ENCODE assay signal across 18 cellular contexts in genomic region chr5:73464016-73464745, GRCh38. TPM values are rescaled to one million over a fixed set of nuclear protein-coding genes. Genes with fewer than 3 reads are reported as not detected.
DNase-seq lines count a peak whose midpoint lies in the region; TF ChIP-seq lines count a peak whose summit lies in the region.
"Had no signal": no experiment of that assay in that cellular context is flagged by ENCODE, and none has a peak within 500 bp of the region (broad histone marks: within the 10 kb centered on the region; RNA-seq: fewer than 3 reads in every experiment).

No MANE protein-coding gene starts in this region.

- DNase-seq in Daoy (ENCODE audit: low read depth) (peak; percentile 35), SK-N-SH (no peak), fibroblast of the aortic adventitia (ENCODE audit: low read depth) (peak; percentile 96), osteocyte (ENCODE audit: extremely low spot score, unreplicated experiment) (peak; percentile 11), EL (no peak), brain microvascular endothelial cell (no peak), NOMO-1 (lab: John Stamatoyannopoulos, UW; ENCODE audit: unreplicated experiment in 2 of 2) (no peak)
- DNase-seq in activated T-helper 1 cell treated with anti-CD3 and anti-CD28 coated beads, Interleukin-12 subunit alpha, Interleukin-12 subunit beta, Interleukin-2, Interleukin-4 antibody, amounts not matched to agents 30 ng/mL and 10 ng/mL and 1 ng/mL, durations not matched to agents 14 hours and 24 hours and 36 hours (ENCODE audit: low spot score) = no peak
- DNase-seq: activated CD8-positive, alpha-beta memory T cell treated with anti-CD3 and anti-CD28 coated beads, Interleukin-2, amount 50 U/mL, for 4 hours; activated naive CD4-positive, alpha-beta T cell treated with anti-CD3 and anti-CD28 coated beads, Interleukin-2, amount 10 ng/mL, durations not matched to agents 7 days and 5 days; central memory CD4-positive, alpha-beta T cell; DMS79 treated with DMSO at 0.1 percent for 48 hours; NCI-H2081 treated with DMSO at 0.1 percent for 48 hours; posterior cingulate gyrus had no signal

- CTCF ChIA-PET in SK-N-SH (lab: Yijun Ruan, JAX) = interaction anchor here (1.2 to 3.9 kb wide), 4 partner anchors 10 to 248 kb away, joined by 3 to 39 read pairs (median 14); no protein-coding TSS in a partner anchor

- H3K36me3 ChIP-seq in SK-N-SH (replicated peaks in 1 of 2; ENCODE audit: control insufficient read depth in 1 of 2, insufficient read depth in 2 of 2, low read length in 1 of 2) = no peaks in the 10 kb centered on the region
- H3K36me3 ChIP-seq in brain microvascular endothelial cell (replicated peaks) = no peaks in the 10 kb centered on the region
- H3K36me3 ChIP-seq: tibial nerve had no signal

- H3K27me3 Mint-ChIP-seq in osteocyte (ENCODE audit: unreplicated experiment) = peaks cover 21% of the 10 kb centered on the region
- peaks cover 16% of the 10 kb centered on the region for H3K27me3 Mint-ChIP-seq in activated T-helper 1 cell treated with anti-CD3 and anti-CD28 coated beads, Interleukin-12 subunit alpha, Interleukin-12 subunit beta, Interleukin-2, Interleukin-4 antibody, amounts not matched to agents 30 ng/mL and 10 ng/mL and 1 ng/mL, durations not matched to agents 14 hours and 24 hours and 36 hours (ENCODE audit: insufficient read depth)

- in situ Hi-C loops in brain microvascular endothelial cell (cut with HindIII; ENCODE audit: low pct_ligation_motif_present, low sequenced_read_pairs) = no loop called here

- H3K9ac ChIP-seq in SK-N-SH = no peak overlapping the region

- no peak overlapping the region for H3K27ac ChIP-seq in SK-N-SH (ENCODE audit: low read depth in 2 of 2, low read length in 1 of 2)
- no peak overlapping the region for H3K27ac ChIP-seq in brain microvascular endothelial cell
- H3K27ac ChIP-seq: C4-2B, VCaP had no signal

- H3K27ac Mint-ChIP-seq in osteocyte (ENCODE audit: unreplicated experiment) = no peak overlapping the region
- H3K27ac Mint-ChIP-seq in activated T-helper 1 cell treated with anti-CD3 and anti-CD28 coated beads, Interleukin-12 subunit alpha, Interleukin-12 subunit beta, Interleukin-2, Interleukin-4 antibody, amounts not matched to agents 30 ng/mL and 10 ng/mL and 1 ng/mL, durations not matched to agents 14 hours and 24 hours and 36 hours = no peak overlapping the region
- H3K27ac Mint-ChIP-seq: activated naive CD4-positive, alpha-beta T cell treated with anti-CD3 and anti-CD28 coated beads, Interleukin-2, amount 10 ng/mL, durations not matched to agents 7 days and 5 days; mesothelial cell of epicardium had no signal

- H3K9me3 Mint-ChIP-seq in osteocyte (ENCODE audit: unreplicated experiment) = no peaks in the 10 kb centered on the region
- no peaks in the 10 kb centered on the region for H3K9me3 Mint-ChIP-seq in activated T-helper 1 cell treated with anti-CD3 and anti-CD28 coated beads, Interleukin-12 subunit alpha, Interleukin-12 subunit beta, Interleukin-2, Interleukin-4 antibody, amounts not matched to agents 30 ng/mL and 10 ng/mL and 1 ng/mL, durations not matched to agents 14 hours and 24 hours and 36 hours
- H3K9me3 Mint-ChIP-seq: activated naive CD4-positive, alpha-beta T cell treated with anti-CD3 and anti-CD28 coated beads, Interleukin-2, amount 10 ng/mL, durations not matched to agents 7 days and 5 days; mesothelial cell of epicardium had no signal

- H3K4me3 ChIP-seq in SK-N-SH (ENCODE audit: low read depth in 2 of 2, low read length in 1 of 2) = no peak overlapping the region
- no peak overlapping the region for H3K4me3 ChIP-seq in fibroblast of the aortic adventitia (ENCODE audit: low read depth, low read length)
- H3K4me3 ChIP-seq in brain microvascular endothelial cell (ENCODE audit: low read depth, low read length) = no peak overlapping the region
- H3K4me3 ChIP-seq: tibial nerve had no signal

- no peak overlapping the region for H3K4me2 ChIP-seq in SK-N-SH

- no peak for TF ChIP-seq RAD21 in SK-N-SH (IDR thresholded peaks at IDR 0.05; ENCODE audit: low read length)

- POLR2A ChIA-PET in SK-N-SH (lab: Yijun Ruan, JAX) = no interaction called here

- no peaks in the 10 kb centered on the region for H3K79me2 ChIP-seq in SK-N-SH (ENCODE audit: insufficient read depth)

- TF ChIP-seq CTCF in SK-N-SH (IDR thresholded peaks at IDR 0.05) = no peak
- no peak for TF ChIP-seq CTCF in fibroblast of the aortic adventitia (IDR thresholded peaks at IDR 0.05; ENCODE audit: insufficient read depth, low read length)
- TF ChIP-seq CTCF in osteocyte (IDR thresholded peaks at IDR 0.05) = no peak
- no peak for TF ChIP-seq CTCF in brain microvascular endothelial cell (IDR thresholded peaks at IDR 0.05; ENCODE audit: low read depth, low read length, missing control alignments)

- peaks cover 0 to 2% of the 10 kb centered on the region in 2 experiments; a peak in 1 of 4 replicates for H3K4me1 ChIP-seq in SK-N-SH (ENCODE audit: control insufficient read depth in 1 of 2, insufficient read depth in 2 of 2, low read depth in 1 of 2, low read length in 1 of 2)

- intact Hi-C loops in activated T-helper 1 cell treated with anti-CD3 and anti-CD28 coated beads, Interleukin-12 subunit alpha, Interleukin-12 subunit beta, Interleukin-2, Interleukin-4 antibody, amounts not matched to agents 30 ng/mL and 10 ng/mL and 1 ng/mL, durations not matched to agents 14 hours and 24 hours and 36 hours (cut with micrococcal nuclease) = no loop called here

- H3K4me1 Mint-ChIP-seq in osteocyte (ENCODE audit: unreplicated experiment) = peaks cover 9% of the 10 kb centered on the region
- H3K4me1 Mint-ChIP-seq in activated T-helper 1 cell treated with anti-CD3 and anti-CD28 coated beads, Interleukin-12 subunit alpha, Interleukin-12 subunit beta, Interleukin-2, Interleukin-4 antibody, amounts not matched to agents 30 ng/mL and 10 ng/mL and 1 ng/mL, durations not matched to agents 14 hours and 24 hours and 36 hours (ENCODE audit: low read depth) = no peaks in the 10 kb centered on the region
- H3K4me1 Mint-ChIP-seq: activated naive CD4-positive, alpha-beta T cell treated with anti-CD3 and anti-CD28 coated beads, Interleukin-2, amount 10 ng/mL, durations not matched to agents 7 days and 5 days; mesothelial cell of epicardium had no signal

- no peaks in the 10 kb centered on the region for H3K27me3 ChIP-seq in SK-N-SH (ENCODE audit: insufficient read depth)
- H3K27me3 ChIP-seq in brain microvascular endothelial cell (replicated peaks) = no peaks in the 10 kb centered on the region
- H3K27me3 ChIP-seq: tibial nerve had no signal

- no peak for TF ChIP-seq EP300 in SK-N-SH (IDR thresholded peaks at IDR 0.05; ENCODE audit: borderline replicate concordance in 1 of 2, low read depth in 1 of 2, low read length in 1 of 2)

- H3K9me2 ChIP-seq in SK-N-SH = no peaks in the 10 kb centered on the region

- H2AFZ ChIP-seq in SK-N-SH (ENCODE audit: low read depth) = peak overlapping the region; percentile 16; the same call in 1 of the 2 replicates

- no peaks in the 10 kb centered on the region for H3K9me3 ChIP-seq in SK-N-SH
- H3K9me3 ChIP-seq: tibial nerve had no signal

- H3F3A ChIP-seq in SK-N-SH (replicated peaks; ENCODE audit: insufficient read depth) = peaks cover 10% of the 10 kb centered on the region

- 57% methylated on average over 7 of the region's 7 CpGs for WGBS in SK-N-SH (ENCODE audit: low lambda C conversion rate)

- H3K4me3 Mint-ChIP-seq in osteocyte (ENCODE audit: unreplicated experiment) = no peak overlapping the region
- H3K4me3 Mint-ChIP-seq in activated T-helper 1 cell treated with anti-CD3 and anti-CD28 coated beads, Interleukin-12 subunit alpha, Interleukin-12 subunit beta, Interleukin-2, Interleukin-4 antibody, amounts not matched to agents 30 ng/mL and 10 ng/mL and 1 ng/mL, durations not matched to agents 14 hours and 24 hours and 36 hours = no peak overlapping the region
- H3K4me3 Mint-ChIP-seq: activated naive CD4-positive, alpha-beta T cell treated with anti-CD3 and anti-CD28 coated beads, Interleukin-2, amount 10 ng/mL, durations not matched to agents 7 days and 5 days; mesothelial cell of epicardium had no signal

- H4K20me1 ChIP-seq in SK-N-SH (ENCODE audit: insufficient read depth) = no peaks in the 10 kb centered on the region

- H3K36me3 Mint-ChIP-seq in osteocyte (ENCODE audit: unreplicated experiment) = no peaks in the 10 kb centered on the region
- H3K36me3 Mint-ChIP-seq in activated T-helper 1 cell treated with anti-CD3 and anti-CD28 coated beads, Interleukin-12 subunit alpha, Interleukin-12 subunit beta, Interleukin-2, Interleukin-4 antibody, amounts not matched to agents 30 ng/mL and 10 ng/mL and 1 ng/mL, durations not matched to agents 14 hours and 24 hours and 36 hours (ENCODE audit: low read depth) = no peaks in the 10 kb centered on the region
- H3K36me3 Mint-ChIP-seq: activated naive CD4-positive, alpha-beta T cell treated with anti-CD3 and anti-CD28 coated beads, Interleukin-2, amount 10 ng/mL, durations not matched to agents 7 days and 5 days; mesothelial cell of epicardium had no signal

RNA-seq across cellular contexts. Expression of gene FOXD1, which starts 15.6 kb away (rescaled TPM):
- 21.9 and 62.3 TPM in 2 replicates for total RNA-seq in Daoy (2014; rRNA removed; shearing (Covaris generic))
- 39.6 and 73.9 TPM in 2 replicates for polyA plus RNA-seq in SK-N-SH (2012; rRNA removed)
- 71.2 and 72.6 TPM in 2 replicates for polyA plus RNA-seq in SK-N-SH (2012; cell fraction: cytosol; rRNA removed)
- 48.7 and 52.6 TPM in 2 replicates for polyA plus RNA-seq in SK-N-SH (2012; cell fraction: nucleus; rRNA removed)
- 0.74 and 4.2 TPM in 2 replicates for total RNA-seq in fibroblast of the aortic adventitia (ENCODE audit: low replicate concordance)
- 64.1 and 73.4 TPM in 2 replicates for total RNA-seq in osteocyte
- total RNA-seq in activated T-helper 1 cell treated with anti-CD3 and anti-CD28 coated beads, Interleukin-12 subunit alpha, Interleukin-12 subunit beta, Interleukin-2, Interleukin-4 antibody, amounts not matched to agents 30 ng/mL and 10 ng/mL and 1 ng/mL, durations not matched to agents 14 hours and 24 hours and 36 hours = 0.13 and 0.15 TPM in 2 replicates

RNA-seq across cellular contexts. Expression of gene BTF3, which starts 34.1 kb away (rescaled TPM):
- 680 and 912 TPM in 2 replicates for total RNA-seq in Daoy (2014; rRNA removed; shearing (Covaris generic))
- polyA plus RNA-seq in SK-N-SH (2012; rRNA removed) = 458 and 492 TPM in 2 replicates
- polyA plus RNA-seq in SK-N-SH (2012; cell fraction: cytosol; rRNA removed) = 622 and 790 TPM in 2 replicates
- polyA plus RNA-seq in SK-N-SH (2012; cell fraction: nucleus; rRNA removed) = 127 and 171 TPM in 2 replicates
- total RNA-seq in fibroblast of the aortic adventitia (ENCODE audit: low replicate concordance) (393 and 484 TPM in 2 replicates), osteocyte (548 and 565 TPM in 2 replicates)
- total RNA-seq in activated T-helper 1 cell treated with anti-CD3 and anti-CD28 coated beads, Interleukin-12 subunit alpha, Interleukin-12 subunit beta, Interleukin-2, Interleukin-4 antibody, amounts not matched to agents 30 ng/mL and 10 ng/mL and 1 ng/mL, durations not matched to agents 14 hours and 24 hours and 36 hours = 913 and 929 TPM in 2 replicates

Comparison
In these comparisons a context has a peak if more than half of its experiments do, and no peak if none do; other contexts are left out.
1. DNase-seq: peak in Daoy (single experiment), fibroblast of the aortic adventitia (single experiment) and osteocyte (single experiment); none in SK-N-SH (single experiment), EL (single experiment), activated T-helper 1 cell treated with anti-CD3 and anti-CD28 coated beads, Interleukin-12 subunit alpha, Interleukin-12 subunit beta, Interleukin-2, Interleukin-4 antibody, amounts not matched to agents 30 ng/mL and 10 ng/mL and 1 ng/mL, durations not matched to agents 14 hours and 24 hours and 36 hours (single experiment), brain microvascular endothelial cell (single experiment) and NOMO-1 (0 of 2).